11 cellular contexts compared by ENCODE assay signal in genomic region chr11:1153105-1153950, GRCh38. TPM values are rescaled to one million over a fixed set of nuclear protein-coding genes. Genes with fewer than 3 reads are reported as not detected.
DNase-seq lines count a peak whose midpoint lies in the region; ATAC-seq lines count a peak whose summit lies in the region.
"Had no signal": no experiment of that assay in that cellular context is flagged by ENCODE, and none has a peak within 500 bp of the region (broad histone marks: within the 10 kb centered on the region; RNA-seq: fewer than 3 reads in every experiment).

No MANE protein-coding gene starts in this region.

- peak overlapping the region; percentile 63 for H2AK5ac ChIP-seq in neuronal stem cell (ENCODE audit: low read depth, low read length)

- peak overlapping the region; percentile 39 for H2BK5ac ChIP-seq in neuronal stem cell (ENCODE audit: low read length)

- WGBS in neuronal stem cell (ENCODE audit: extremely low coverage in 2 of 2, insufficient read length in 2 of 2, insufficient replicate concordance in 1 of 2), 2 donors = no CpG with 5 or more reads among the region's 28 CpGs

- H3K4me1 ChIP-seq in adipocyte (ENCODE audit: control insufficient read depth, insufficient read depth, low read length) = peaks cover 25% of the 10 kb centered on the region
- H3K4me1 ChIP-seq in neuronal stem cell (ENCODE audit: control insufficient read depth in 2 of 2, insufficient read depth in 1 of 2, low read depth in 1 of 2, low read length in 2 of 2) = no peaks in the 10 kb centered on the region
- H3K4me1 ChIP-seq: breast epithelium had no signal

- ATAC-seq in HG03159 (IDR thresholded peaks at IDR 0.05; ENCODE audit: unreplicated experiment) = no peak

- H3K9me3 ChIP-seq in adipocyte (ENCODE audit: control insufficient read depth, low read length) = no peaks in the 10 kb centered on the region
- H3K9me3 ChIP-seq in neuronal stem cell (replicated peaks in 1 of 2; ENCODE audit: control insufficient read depth in 2 of 2, insufficient read depth in 1 of 2, low read depth in 1 of 2, low read length in 2 of 2) = peaks cover under 1 to 12% of the 10 kb centered on the region in 2 donors
- H3K9me3 ChIP-seq: breast epithelium had no signal

- H3K4me2 ChIP-seq in neuronal stem cell (ENCODE audit: insufficient read depth, low read length, poor library complexity, severe bottlenecking) = no peak overlapping the region

- H2BK15ac ChIP-seq in neuronal stem cell (ENCODE audit: low read length) = peak overlapping the region; percentile 37

- H2BK12ac ChIP-seq in neuronal stem cell (ENCODE audit: low read length) = peak overlapping the region; percentile 41

- H3K27ac ChIP-seq in neuronal stem cell (replicated peaks; ENCODE audit: low read length) = no peak overlapping the region

- H3K36me3 ChIP-seq in adipocyte (ENCODE audit: control insufficient read depth, insufficient read depth, low read length, severe bottlenecking) (no peaks in the 10 kb centered on the region), neuronal stem cell (replicated peaks in 1 of 2; ENCODE audit: control insufficient read depth in 2 of 2, insufficient read depth in 2 of 2, low read length in 2 of 2) (no peaks in the 10 kb centered on the region)
- H3K36me3 ChIP-seq: breast epithelium had no signal

- H2AFZ ChIP-seq in neuronal stem cell (ENCODE audit: low read length) = no peak overlapping the region

- H4K91ac ChIP-seq in neuronal stem cell (ENCODE audit: low read depth, low read length, poor library complexity) = no peak overlapping the region

- DNase-seq in Daoy (ENCODE audit: low read depth) = peak; percentile 52
- DNase-seq in HK-2 (ENCODE audit: unreplicated experiment) = peak; percentile 42
- no peak for DNase-seq in adipocyte (ENCODE audit: low read depth)
- DNase-seq in neuronal stem cell (ENCODE audit: low spot score) = no peak
- no peak for DNase-seq in NCI-H2227 treated with DMSO at 0.1 percent for 48 hours (lab: John Stamatoyannopoulos, UW)
- no peak for DNase-seq in DMS114 treated with DMSO at 0.1 percent for 48 hours (lab: John Stamatoyannopoulos, UW; ENCODE audit: unreplicated experiment)
- DNase-seq: NCI-H446 treated with DMSO at 0.1 percent for 48 hours had no signal

- no peak overlapping the region for H3K4ac ChIP-seq in neuronal stem cell (ENCODE audit: low read length)

- H3K9ac ChIP-seq in adipocyte (ENCODE audit: low read length) (peak overlapping the region; percentile 71), neuronal stem cell (ENCODE audit: low read depth, low read length, poor library complexity) (no peak overlapping the region)

- H3K23ac ChIP-seq in neuronal stem cell (ENCODE audit: low read depth, low read length, poor library complexity) = no peak overlapping the region

- H2BK120ac ChIP-seq in neuronal stem cell (ENCODE audit: low read depth, low read length) = no peak overlapping the region

- H3K27me3 ChIP-seq in adipocyte (replicated peaks; ENCODE audit: control insufficient read depth, insufficient read depth, low read length) (peaks cover 6% of the 10 kb centered on the region), neuronal stem cell (ENCODE audit: control insufficient read depth in 3 of 3, insufficient read depth in 3 of 3, low read depth in 1 of 3, low read length in 3 of 3) (no peaks in the 10 kb centered on the region)

- H3K14ac ChIP-seq in neuronal stem cell (ENCODE audit: low read length) = no peak overlapping the region

- H3K18ac ChIP-seq in neuronal stem cell (ENCODE audit: low read length) = peak overlapping the region; percentile 64

- H4K8ac ChIP-seq in neuronal stem cell (ENCODE audit: low read depth, low read length) = no peak overlapping the region

- peaks cover under 1% of the 10 kb centered on the region for H3K79me1 ChIP-seq in neuronal stem cell (ENCODE audit: low read depth, low read length)

- H3K4me3 ChIP-seq in adipocyte (ENCODE audit: low read length) (no peak overlapping the region), neuronal stem cell (ENCODE audit: low read length in 2 of 2) (no peak overlapping the region)
- H3K4me3 ChIP-seq: breast epithelium had no signal

RNA-seq across cellular contexts. Expression of gene MUC5AC, which starts 4.4 kb away (rescaled TPM):
- total RNA-seq in Daoy (2014; rRNA removed; shearing (Covaris generic)) = not detected in 2 replicates
- polyA plus RNA-seq in neuronal stem cell (2013, experiment 1 of 2) = not detected
- not detected for polyA plus RNA-seq in neuronal stem cell (2013, experiment 2 of 2)
- total RNA-seq: breast epithelium, kidney epithelial cell, osteocyte had no signal

Comparison
In these comparisons a context has a peak if more than half of its experiments do, and no peak if none do; other contexts are left out.
1. DNase-seq: peak in Daoy (single experiment) and HK-2 (single experiment); none in adipocyte (single experiment), neuronal stem cell (single experiment), NCI-H2227 treated with DMSO at 0.1 percent for 48 hours (single experiment) and DMS114 treated with DMSO at 0.1 percent for 48 hours (single experiment).